Comparison of ENCODE assay signal across 9 cellular contexts in the genomic region with DNA sequence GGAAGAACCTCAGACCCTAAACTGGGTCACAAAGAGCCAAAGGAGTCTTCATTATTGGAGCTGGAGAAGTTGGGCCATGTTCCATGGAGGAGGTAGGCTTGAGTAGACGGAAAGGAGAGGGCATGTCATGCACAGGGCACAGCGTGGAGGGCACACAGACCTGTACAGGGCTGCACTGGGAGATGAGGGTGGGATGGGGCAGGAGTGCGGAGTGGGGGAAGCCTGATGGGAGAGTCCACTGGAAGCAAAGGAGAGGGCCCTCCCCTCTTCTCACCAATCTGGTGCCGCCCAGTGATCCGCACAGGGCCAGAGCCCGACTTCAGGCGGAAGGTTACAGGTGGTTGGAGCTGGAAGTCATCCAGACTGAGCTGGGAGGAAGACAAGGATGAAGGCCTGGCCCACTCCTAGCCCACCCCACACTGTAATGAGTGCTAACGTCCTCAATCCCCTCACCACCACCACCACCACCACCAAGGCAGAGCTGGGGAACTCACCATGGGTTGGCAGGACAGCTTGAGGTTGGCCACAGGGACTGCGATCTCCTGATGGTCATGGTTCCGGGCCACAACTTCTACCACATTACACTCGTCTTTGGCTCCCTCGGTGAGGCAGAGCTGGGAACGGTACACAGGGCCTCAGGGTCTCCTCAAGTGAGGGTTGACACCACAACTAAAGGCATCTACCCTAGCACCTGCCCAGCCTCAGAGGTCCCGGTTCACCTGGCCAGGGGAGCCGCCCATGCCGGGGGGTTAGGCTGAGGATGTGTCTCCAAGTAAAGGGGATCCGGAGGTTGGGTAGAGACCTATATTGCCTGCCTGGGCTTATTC. TPM values are rescaled to one million over a fixed set of nuclear protein-coding genes. Genes with fewer than 3 reads are reported as not detected.
DNase-seq lines count a peak whose midpoint lies in the region; ATAC-seq, FAIRE-seq and TF ChIP-seq lines count a peak whose summit lies in the region.
"Had no signal": no experiment of that assay in that cellular context is flagged by ENCODE, and none has a peak within 500 bp of the region (broad histone marks: within the 10 kb centered on the region; RNA-seq: fewer than 3 reads in every experiment).

No MANE protein-coding gene starts in this region.

- TF ChIP-seq POLR2A in tibial nerve (IDR thresholded peaks at IDR 0.05), result no peak

- no peaks in the 10 kb centered on the region for H3K9me3 Mint-ChIP-seq in activated CD8-positive, alpha-beta memory T cell treated with anti-CD3 and anti-CD28 coated beads, Interleukin-2, amount 10 ng/mL, durations not matched to agents 7 days and 5 days (ENCODE audit: low read depth)
- no peaks in the 10 kb centered on the region for H3K9me3 Mint-ChIP-seq in activated naive CD4-positive, alpha-beta T cell treated with anti-CD3 and anti-CD28 coated beads, Interleukin-2, amount 50 U/mL, for 72 hours

- no peaks in the 10 kb centered on the region for H3K9me3 ChIP-seq in kidney (ENCODE audit: control insufficient read depth in 1 of 2, low read length in 2 of 2)
- no peaks in the 10 kb centered on the region for H3K9me3 ChIP-seq in tibial nerve

- peaks cover 52% of the 10 kb centered on the region for H3K4me1 Mint-ChIP-seq in activated CD8-positive, alpha-beta memory T cell treated with anti-CD3 and anti-CD28 coated beads, Interleukin-2, amount 10 ng/mL, durations not matched to agents 7 days and 5 days

- intact Hi-C loops in kidney (cut with DNase I), result no loop called here

- H3K27ac ChIP-seq in kidney (ENCODE audit: low read depth in 2 of 2, low read length in 2 of 2), result no peak overlapping the region
- H3K27ac ChIP-seq in tibial nerve, result no peak overlapping the region

- TF ChIP-seq CTCF in kidney (IDR thresholded peaks at IDR 0.05; ENCODE audit: borderline replicate concordance, extremely low read depth, insufficient read depth), result no peak
- no peak for TF ChIP-seq CTCF in tibial nerve (IDR thresholded peaks at IDR 0.05)

- CTCF ChIA-PET in activated CD8-positive, alpha-beta memory T cell treated with anti-CD3 and anti-CD28 coated beads, Interleukin-2, amount 10 ng/mL, durations not matched to agents 7 days and 5 days (lab: Charles Lee), result interaction anchor here (0.9 to 9.0 kb wide), 16 partner anchors 8 to 735 kb away, joined by 3 to 198 read pairs (median 4); partner anchors contain the start of genes DPCD, OGA and POLL

- peaks cover 4 to 30% of the 10 kb centered on the region in 2 donors for H3K4me1 ChIP-seq in kidney (ENCODE audit: control insufficient read depth in 1 of 2, insufficient read depth in 1 of 2, low read depth in 1 of 2, low read length in 2 of 2)
- peaks cover 0 to 62% (median 22%) of the 10 kb centered on the region in 4 donors for H3K4me1 ChIP-seq in tibial nerve

- H3K27me3 ChIP-seq in tibial nerve, result peaks cover 0 to 31% of the 10 kb centered on the region in 2 donors

- H3K4me3 ChIP-seq in kidney (ENCODE audit: low read length in 2 of 2) (peak overlapping the region; percentile 77 to 80), tibial nerve (peak overlapping the region; percentile 46 to 74 (median 64))

- H3K27me3 Mint-ChIP-seq in activated CD8-positive, alpha-beta memory T cell treated with anti-CD3 and anti-CD28 coated beads, Interleukin-2, amount 10 ng/mL, durations not matched to agents 7 days and 5 days, result peaks cover 18% of the 10 kb centered on the region

- no peak for ATAC-seq in activated CD8-positive, alpha-beta memory T cell treated with anti-CD3 and anti-CD28 coated beads, Interleukin-2, amount 10 ng/mL, durations not matched to agents 7 days and 5 days
- no peak for ATAC-seq in activated naive CD4-positive, alpha-beta T cell treated with anti-CD3 and anti-CD28 coated beads, Interleukin-2, amount 50 U/mL, for 72 hours
- no peak for ATAC-seq in esophagus mucosa

- peak; percentile 38 for DNase-seq in activated CD8-positive, alpha-beta memory T cell treated with anti-CD3 and anti-CD28 coated beads, Interleukin-2, amount 10 ng/mL, durations not matched to agents 7 days and 5 days
- DNase-seq in activated CD8-positive, alpha-beta memory T cell treated with anti-CD3 and anti-CD28 coated beads for 24 hours, result no peak
- peak in 1 of 2 donors; percentile 54 for DNase-seq in activated naive CD4-positive, alpha-beta T cell treated with anti-CD3 and anti-CD28 coated beads, Interleukin-2, amount 50 U/mL, for 72 hours (ENCODE audit: low spot score in 2 of 2)
- peak; percentile 45 for DNase-seq in kidney
- DNase-seq in tibial nerve (ENCODE audit: low spot score in 2 of 2), result no peak
- no peak for DNase-seq in dedifferentiated amniotic fluid mesenchymal stem cell (ENCODE audit: extremely low spot score)
- DNase-seq in T-helper 9 cell, result no peak
- DNase-seq: midbrain had no signal

- no peak for TF ChIP-seq EP300 in tibial nerve (IDR thresholded peaks at IDR 0.05)

- H3K36me3 ChIP-seq in kidney (ENCODE audit: control insufficient read depth in 1 of 2, insufficient read depth in 2 of 2, low read length in 2 of 2) (peaks cover 13 to 22% of the 10 kb centered on the region in 2 donors), tibial nerve (peaks cover 0 to 28% (median 0%) of the 10 kb centered on the region in 3 donors)

- no peak for FAIRE-seq in kidney (lab: Jason Lieb, UNC)

- peaks cover 17% of the 10 kb centered on the region for H3K36me3 Mint-ChIP-seq in activated CD8-positive, alpha-beta memory T cell treated with anti-CD3 and anti-CD28 coated beads, Interleukin-2, amount 10 ng/mL, durations not matched to agents 7 days and 5 days
- H3K36me3 Mint-ChIP-seq in activated naive CD4-positive, alpha-beta T cell treated with anti-CD3 and anti-CD28 coated beads, Interleukin-2, amount 50 U/mL, for 72 hours, result peaks cover 23 to 33% of the 10 kb centered on the region in 2 donors

- peak overlapping the region; percentile 96 for H3K27ac Mint-ChIP-seq in activated CD8-positive, alpha-beta memory T cell treated with anti-CD3 and anti-CD28 coated beads, Interleukin-2, amount 10 ng/mL, durations not matched to agents 7 days and 5 days
- H3K27ac Mint-ChIP-seq in activated naive CD4-positive, alpha-beta T cell treated with anti-CD3 and anti-CD28 coated beads, Interleukin-2, amount 50 U/mL, for 72 hours, result peak overlapping the region; percentile 94 to 100

- WGBS in tibial nerve, 2 donors, result 55 to 60% methylated on average over 16 to 17 of the region's 17 CpGs

- H3K4me3 Mint-ChIP-seq in activated CD8-positive, alpha-beta memory T cell treated with anti-CD3 and anti-CD28 coated beads, Interleukin-2, amount 10 ng/mL, durations not matched to agents 7 days and 5 days, result peak overlapping the region; percentile 94

- peak overlapping the region in 1 of 2 donors; percentile 70 for H3K9ac ChIP-seq in kidney (ENCODE audit: low read length in 2 of 2)

RNA-seq across cellular contexts. Expression of gene NPM3, which starts 1.0 kb away (rescaled TPM):
- 10 to 100 TPM; 46.1 to 75.4 TPM for total RNA-seq in activated CD8-positive, alpha-beta memory T cell treated with anti-CD3 and anti-CD28 coated beads, Interleukin-2, amount 10 ng/mL, durations not matched to agents 7 days and 5 days
- 100 to 1,000 TPM; 108 to 148 TPM for total RNA-seq in activated naive CD4-positive, alpha-beta T cell treated with anti-CD3 and anti-CD28 coated beads, Interleukin-2, amount 50 U/mL, for 72 hours
- 23.8 TPM for total RNA-seq in kidney
- polyA plus RNA-seq in kidney (ENCODE audit: insufficient read depth, low read depth, low replicate concordance), result 34.0 TPM
- 10 to 100 TPM; 17.5 to 47.7 (median 30.1) TPM for total RNA-seq in tibial nerve
- total RNA-seq in esophagus mucosa, result 70.2 TPM

RNA-seq across cellular contexts. Expression of gene FGF8, which starts 6.3 kb away (rescaled TPM):
- total RNA-seq in activated CD8-positive, alpha-beta memory T cell treated with anti-CD3 and anti-CD28 coated beads, Interleukin-2, amount 10 ng/mL, durations not matched to agents 7 days and 5 days, result not detected
- total RNA-seq in activated naive CD4-positive, alpha-beta T cell treated with anti-CD3 and anti-CD28 coated beads, Interleukin-2, amount 50 U/mL, for 72 hours, result not detected
- not detected for total RNA-seq in kidney
- not detected for polyA plus RNA-seq in kidney (ENCODE audit: insufficient read depth, low read depth, low replicate concordance)
- not detected for total RNA-seq in tibial nerve
- total RNA-seq in esophagus mucosa, result not detected

RNA-seq across cellular contexts. Expression of gene OGA, which starts 36.0 kb away (rescaled TPM):
- 100 to 1,000 TPM; 120 to 139 TPM for total RNA-seq in activated CD8-positive, alpha-beta memory T cell treated with anti-CD3 and anti-CD28 coated beads, Interleukin-2, amount 10 ng/mL, durations not matched to agents 7 days and 5 days
- total RNA-seq in activated naive CD4-positive, alpha-beta T cell treated with anti-CD3 and anti-CD28 coated beads, Interleukin-2, amount 50 U/mL, for 72 hours, result 100 to 1,000 TPM; 136 to 238 TPM
- 146 TPM for total RNA-seq in kidney
- polyA plus RNA-seq in kidney (ENCODE audit: insufficient read depth, low read depth, low replicate concordance), result 33.4 TPM
- 100 to 1,000 TPM; 206 to 249 (median 224) TPM for total RNA-seq in tibial nerve
- total RNA-seq in esophagus mucosa, result 54.4 TPM

Comparison
In these comparisons a context has a peak if more than half of its experiments do, and no peak if none do; other contexts are left out.
1. DNase-seq: peak in activated CD8-positive, alpha-beta memory T cell treated with anti-CD3 and anti-CD28 coated beads, Interleukin-2, amount 10 ng/mL, durations not matched to agents 7 days and 5 days (single experiment) and kidney (single experiment); none in activated CD8-positive, alpha-beta memory T cell treated with anti-CD3 and anti-CD28 coated beads for 24 hours (single experiment), tibial nerve (0 of 2), dedifferentiated amniotic fluid mesenchymal stem cell (single experiment) and T-helper 9 cell (single experiment).